9 cellular contexts compared by ENCODE assay signal in genomic region chr17:7250655-7251329, GRCh38. TPM values are rescaled to one million over a fixed set of nuclear protein-coding genes. Genes with fewer than 3 reads are reported as not detected.
DNase-seq lines count a peak whose midpoint lies in the region; ATAC-seq, FAIRE-seq and TF ChIP-seq lines count a peak whose summit lies in the region.
"Had no signal": no experiment of that assay in that cellular context is flagged by ENCODE, and none has a peak within 500 bp of the region (broad histone marks: within the 10 kb centered on the region; RNA-seq: fewer than 3 reads in every experiment).

No MANE protein-coding gene starts in this region.

- no peaks in the 10 kb centered on the region for H3K27me3 Mint-ChIP-seq in T-helper 2 cell treated with Interferon-gamma antibody and Interleukin-4, amounts not matched to agents 5 μg/mL and 100 μg/mL, for 36 hours (ENCODE audit: low read depth)
- no peaks in the 10 kb centered on the region for H3K27me3 Mint-ChIP-seq in activated naive CD8-positive, alpha-beta T cell treated with anti-CD3 and anti-CD28 coated beads, Interleukin-2, amount 10 ng/mL, durations not matched to agents 7 days and 5 days

- TF ChIP-seq CTCF in kidney (IDR thresholded peaks at IDR 0.05; ENCODE audit: borderline replicate concordance, extremely low read depth, insufficient read depth) = no peak

- peak overlapping the region; percentile 91 to 97 for H3K9ac ChIP-seq in kidney (ENCODE audit: low read length in 2 of 2)

- peak overlapping the region; percentile 99 to 100 for H3K27ac ChIP-seq in kidney (ENCODE audit: low read depth in 2 of 2, low read length in 2 of 2)
- peak overlapping the region; percentile 100 for H3K27ac ChIP-seq in temporal lobe (ENCODE audit: low read depth, low read length)

- intact Hi-C loops in kidney (cut with DNase I) = no loop called here

- peak overlapping the region; percentile 62 to 86 for H3K4me3 ChIP-seq in kidney (ENCODE audit: low read length in 2 of 2)

- H3K36me3 Mint-ChIP-seq in T-helper 2 cell treated with Interferon-gamma antibody and Interleukin-4, amounts not matched to agents 5 μg/mL and 100 μg/mL, for 36 hours (ENCODE audit: low read depth) = peaks cover 41% of the 10 kb centered on the region
- H3K36me3 Mint-ChIP-seq in activated naive CD8-positive, alpha-beta T cell treated with anti-CD3 and anti-CD28 coated beads, Interleukin-2, amount 10 ng/mL, durations not matched to agents 7 days and 5 days = peaks cover 23% of the 10 kb centered on the region

- no peaks in the 10 kb centered on the region for H3K9me3 Mint-ChIP-seq in T-helper 2 cell treated with Interferon-gamma antibody and Interleukin-4, amounts not matched to agents 5 μg/mL and 100 μg/mL, for 36 hours
- no peaks in the 10 kb centered on the region for H3K9me3 Mint-ChIP-seq in activated naive CD8-positive, alpha-beta T cell treated with anti-CD3 and anti-CD28 coated beads, Interleukin-2, amount 10 ng/mL, durations not matched to agents 7 days and 5 days

- peak overlapping the region; percentile 92 for H3K27ac Mint-ChIP-seq in T-helper 2 cell treated with Interferon-gamma antibody and Interleukin-4, amounts not matched to agents 5 μg/mL and 100 μg/mL, for 36 hours
- peak overlapping the region; percentile 88 for H3K27ac Mint-ChIP-seq in activated naive CD8-positive, alpha-beta T cell treated with anti-CD3 and anti-CD28 coated beads, Interleukin-2, amount 10 ng/mL, durations not matched to agents 7 days and 5 days

- ATAC-seq in activated naive CD8-positive, alpha-beta T cell treated with anti-CD3 and anti-CD28 coated beads, Interleukin-2, amount 10 ng/mL, durations not matched to agents 7 days and 5 days (ENCODE audit: low read depth) = no peak

- POLR2A ChIA-PET in activated naive CD8-positive, alpha-beta T cell treated with anti-CD3 and anti-CD28 coated beads, Interleukin-2, amount 10 ng/mL, durations not matched to agents 7 days and 5 days (lab: Charles Lee) = interaction anchor here (0.6 to 4.0 kb wide), 7 partner anchors 8 to 966 kb away, joined by 3 to 56 read pairs (median 5); partner anchors contain the start of genes ACADVL, DLG4, DVL2 and GABARAP

- H3K4me1 ChIP-seq in kidney (ENCODE audit: control insufficient read depth in 1 of 2, insufficient read depth in 1 of 2, low read depth in 1 of 2, low read length in 2 of 2) = peaks cover 19 to 25% of the 10 kb centered on the region in 2 donors

- peak overlapping the region; percentile 96 for H3K4me3 Mint-ChIP-seq in T-helper 2 cell treated with Interferon-gamma antibody and Interleukin-4, amounts not matched to agents 5 μg/mL and 100 μg/mL, for 36 hours
- H3K4me3 Mint-ChIP-seq in activated naive CD8-positive, alpha-beta T cell treated with anti-CD3 and anti-CD28 coated beads, Interleukin-2, amount 10 ng/mL, durations not matched to agents 7 days and 5 days = peak overlapping the region; percentile 91

- DNase-seq in T-helper 2 cell treated with Interferon-gamma antibody and Interleukin-4, amounts not matched to agents 5 μg/mL and 100 μg/mL, for 36 hours (ENCODE audit: low spot score) = no peak
- DNase-seq in T-helper 2 cell (no peak), kidney (no peak), NCI-H774 (lab: John Stamatoyannopoulos, UW) (no peak), NCI-H1048 (lab: John Stamatoyannopoulos, UW) (no peak), NCI-H2107 (lab: John Stamatoyannopoulos, UW) (no peak)
- no peak for DNase-seq in activated naive CD8-positive, alpha-beta T cell treated with anti-CD3 and anti-CD28 coated beads, Interleukin-2, amount 10 ng/mL, durations not matched to agents 7 days and 5 days

- peaks cover 30% of the 10 kb centered on the region for H3K4me1 Mint-ChIP-seq in T-helper 2 cell treated with Interferon-gamma antibody and Interleukin-4, amounts not matched to agents 5 μg/mL and 100 μg/mL, for 36 hours (ENCODE audit: low read depth)
- H3K4me1 Mint-ChIP-seq in activated naive CD8-positive, alpha-beta T cell treated with anti-CD3 and anti-CD28 coated beads, Interleukin-2, amount 10 ng/mL, durations not matched to agents 7 days and 5 days = peaks cover 44% of the 10 kb centered on the region

- no peaks in the 10 kb centered on the region for H3K9me3 ChIP-seq in kidney (ENCODE audit: control insufficient read depth in 1 of 2, low read length in 2 of 2)

- FAIRE-seq in kidney (lab: Jason Lieb, UNC) = no peak

- peaks cover 12 to 22% of the 10 kb centered on the region in 2 donors for H3K36me3 ChIP-seq in kidney (ENCODE audit: control insufficient read depth in 1 of 2, insufficient read depth in 2 of 2, low read length in 2 of 2)

RNA-seq across cellular contexts. Expression of gene CTDNEP1, which starts 0.7 kb away (rescaled TPM):
- total RNA-seq in activated naive CD8-positive, alpha-beta T cell treated with anti-CD3 and anti-CD28 coated beads, Interleukin-2, amount 10 ng/mL, durations not matched to agents 7 days and 5 days = 100 to 1,000 TPM; 157 to 160 TPM
- total RNA-seq in kidney (113 TPM), temporal lobe (49.9 TPM)
- polyA plus RNA-seq in kidney (ENCODE audit: insufficient read depth, low read depth, low replicate concordance) = 124 TPM

RNA-seq across cellular contexts. Expression of gene ELP5, which starts 1.2 kb away (rescaled TPM):
- total RNA-seq in activated naive CD8-positive, alpha-beta T cell treated with anti-CD3 and anti-CD28 coated beads, Interleukin-2, amount 10 ng/mL, durations not matched to agents 7 days and 5 days = 10 to 100 TPM; 49.5 to 52.0 TPM
- total RNA-seq in kidney (41.9 TPM), temporal lobe (22.1 TPM)
- polyA plus RNA-seq in kidney (ENCODE audit: insufficient read depth, low read depth, low replicate concordance) = 110 TPM

RNA-seq across cellular contexts. Expression of gene GABARAP, which starts 8.5 kb away (rescaled TPM):
- 100 to 1,000 TPM; 244 to 251 TPM for total RNA-seq in activated naive CD8-positive, alpha-beta T cell treated with anti-CD3 and anti-CD28 coated beads, Interleukin-2, amount 10 ng/mL, durations not matched to agents 7 days and 5 days
- total RNA-seq in kidney (477 TPM), temporal lobe (93.9 TPM)
- 1,483 TPM for polyA plus RNA-seq in kidney (ENCODE audit: insufficient read depth, low read depth, low replicate concordance)

RNA-seq across cellular contexts. Expression of gene CLDN7, which starts 11.5 kb away (rescaled TPM):
- 1 to 10 TPM; 1.7 to 2.6 TPM for total RNA-seq in activated naive CD8-positive, alpha-beta T cell treated with anti-CD3 and anti-CD28 coated beads, Interleukin-2, amount 10 ng/mL, durations not matched to agents 7 days and 5 days
- 233 TPM for total RNA-seq in kidney
- polyA plus RNA-seq in kidney (ENCODE audit: insufficient read depth, low read depth, low replicate concordance) = 119 TPM
- 0.49 TPM for total RNA-seq in temporal lobe
- total RNA-seq: Daoy had no signal

RNA-seq across cellular contexts. Expression of gene PHF23, which starts 11.5 kb away (rescaled TPM):
- total RNA-seq in activated naive CD8-positive, alpha-beta T cell treated with anti-CD3 and anti-CD28 coated beads, Interleukin-2, amount 10 ng/mL, durations not matched to agents 7 days and 5 days = 10 to 100 TPM; 49.9 to 50.4 TPM
- total RNA-seq in kidney (28.1 TPM), temporal lobe (17.9 TPM)
- 48.5 TPM for polyA plus RNA-seq in kidney (ENCODE audit: insufficient read depth, low read depth, low replicate concordance)
